8 cellular contexts compared by ENCODE assay signal in genomic region chr19:10961763-10962536, GRCh38. TPM values are rescaled to one million over a fixed set of nuclear protein-coding genes. Genes with fewer than 3 reads are reported as not detected.
A peak's percentile ranks its signal among the peaks of the same experiment; 100 is the strongest.
DNase-seq lines count a peak whose midpoint lies in the region; ATAC-seq and TF ChIP-seq lines count a peak whose summit lies in the region.

No MANE protein-coding gene starts in this region.

- H3K4me1 ChIP-seq in CD4-positive, alpha-beta memory T cell (ENCODE audit: insufficient read depth, low read length) = peaks cover 31% of the 10 kb centered on the region
- H3K4me1 ChIP-seq in Karpas-422 (ENCODE audit: low read length) (peaks cover 50% of the 10 kb centered on the region), body of pancreas (peaks cover 31% of the 10 kb centered on the region), mesendoderm (ENCODE audit: control insufficient read depth, low read depth, low read length) (no peaks in the 10 kb centered on the region)

- WGBS in body of pancreas, 2 donors = 30 to 32% methylated on average over 18 of the region's 18 CpGs
- no CpG with 5 or more reads among the region's 18 CpGs for WGBS in mesendoderm (ENCODE audit: extremely low coverage, insufficient coverage, low lambda C conversion rate)

- no peak overlapping the region for H2BK15ac ChIP-seq in mesendoderm (replicated peaks; ENCODE audit: low read depth)

- peak overlapping the region; percentile 73 for H2BK120ac ChIP-seq in mesendoderm (ENCODE audit: low read depth, low read length)

- peaks cover 6% of the 10 kb centered on the region for H3K79me1 ChIP-seq in mesendoderm (ENCODE audit: low read length)

- H2AK5ac ChIP-seq in mesendoderm (ENCODE audit: low read length) = peak overlapping the region; percentile 59

- H3K23ac ChIP-seq in mesendoderm (ENCODE audit: low read length) = peak overlapping the region; percentile 98

- intact Hi-C loops in CD4-positive, alpha-beta memory T cell (cut with micrococcal nuclease) = loop anchor here (2.0 to 5.0 kb wide), 2 partner anchors 35 to 129 kb away; partner anchors contain the start of genes TIMM29 and YIPF2
- intact Hi-C loops in body of pancreas (cut with DNase I) = no loop called here

- POLR2A ChIA-PET in CD4-positive, alpha-beta memory T cell (lab: Charles Lee; ENCODE audit: partially characterized antibody) = interaction anchor here (1.6 to 2.8 kb wide), 4 partner anchors 25 to 133 kb away, joined by 3 to 10 read pairs (median 8); partner anchors contain the start of gene TMED1

- TF ChIP-seq CTCF in body of pancreas (IDR thresholded peaks at IDR 0.05) = no peak

- peak overlapping the region; percentile 89 to 94 (median 92) for H3K4me3 Mint-ChIP-seq in CD4-positive, alpha-beta memory T cell

- H4K8ac ChIP-seq in mesendoderm (ENCODE audit: low read depth, low read length) = peak overlapping the region; percentile 43

- TF ChIP-seq POLR2A in body of pancreas (IDR thresholded peaks at IDR 0.05) = no peak

- H3K36me3 ChIP-seq in CD4-positive, alpha-beta memory T cell (ENCODE audit: insufficient read depth, low read length) = no peaks in the 10 kb centered on the region
- H3K36me3 ChIP-seq in Karpas-422 (ENCODE audit: insufficient read depth, low read length) = 0 out of 2 replicates have a peak, but pooled peaks cover 4% of the 10 kb centered on the region
- H3K36me3 ChIP-seq in body of pancreas (replicated peaks in 1 of 2; ENCODE audit: insufficient read depth in 1 of 2, low read depth in 2 of 2) = no peaks in the 10 kb centered on the region
- H3K36me3 ChIP-seq in mesendoderm (ENCODE audit: control insufficient read depth, insufficient read depth, low read length) = no peaks in the 10 kb centered on the region

- H3K27ac ChIP-seq in CD4-positive, alpha-beta memory T cell (ENCODE audit: low read depth, low read length) = peak overlapping the region; percentile 68
- peak overlapping the region; percentile 71 for H3K27ac ChIP-seq in Karpas-422 (ENCODE audit: low read length)
- peak overlapping the region; percentile 64 to 93 (median 86) for H3K27ac ChIP-seq in body of pancreas
- peak overlapping the region; percentile 95 for H3K27ac ChIP-seq in mesendoderm (ENCODE audit: low read depth, low read length)

- H3K4me3 ChIP-seq in CD4-positive, alpha-beta memory T cell (ENCODE audit: low read length in 2 of 2) = peak overlapping the region; percentile 14 to 53
- peak overlapping the region; percentile 89 for H3K4me3 ChIP-seq in Karpas-422 (ENCODE audit: low read length)
- peak overlapping the region; percentile 17 to 58 for H3K4me3 ChIP-seq in body of pancreas
- peak overlapping the region; percentile 99 for H3K4me3 ChIP-seq in mesendoderm (ENCODE audit: low read length)

- peak in 2 of 5 donors; percentile 6 to 17 for DNase-seq in CD4-positive, alpha-beta memory T cell
- DNase-seq in Karpas-422 = peak; percentile 69
- DNase-seq in body of pancreas = no peak
- peak; percentile 37 for DNase-seq in mesendoderm

- peak overlapping the region; percentile 56 for H4K5ac ChIP-seq in mesendoderm (ENCODE audit: low read length)

- no peaks in the 10 kb centered on the region for H3K27me3 ChIP-seq in CD4-positive, alpha-beta memory T cell (ENCODE audit: insufficient read depth, low read length)
- H3K27me3 ChIP-seq in Karpas-422 (ENCODE audit: low read length) (no peaks in the 10 kb centered on the region), body of pancreas (no peaks in the 10 kb centered on the region), mesendoderm (ENCODE audit: insufficient read depth, low read length, poor library complexity) (no peaks in the 10 kb centered on the region)

- H3K9me3 ChIP-seq in CD4-positive, alpha-beta memory T cell (ENCODE audit: control insufficient read depth in 1 of 2, low read length in 2 of 2) = no peaks in the 10 kb centered on the region
- no peaks in the 10 kb centered on the region for H3K9me3 ChIP-seq in Karpas-422 (ENCODE audit: low read length)
- no peaks in the 10 kb centered on the region for H3K9me3 ChIP-seq in body of pancreas

- CTCF ChIA-PET in CD4-positive, alpha-beta memory T cell (lab: Charles Lee; ENCODE audit: partially characterized antibody) = no interaction called here

- no peaks in the 10 kb centered on the region for H3K27me3 Mint-ChIP-seq in CD4-positive, alpha-beta memory T cell

- peak overlapping the region; percentile 99 for H3K56ac ChIP-seq in mesendoderm (ENCODE audit: low read length)

- no peak overlapping the region; the same call in 1 of the 2 replicates for H2AFZ ChIP-seq in Karpas-422 (ENCODE audit: low read length)

- peaks cover 26 to 56% (median 41%) of the 10 kb centered on the region in 4 donors for H3K4me1 Mint-ChIP-seq in CD4-positive, alpha-beta memory T cell

- peaks cover 58% of the 10 kb centered on the region for H3K79me2 ChIP-seq in Karpas-422 (ENCODE audit: low read length)
- peaks cover 55% of the 10 kb centered on the region for H3K79me2 ChIP-seq in mesendoderm (ENCODE audit: control insufficient read depth, insufficient read depth, low read length)

- peak overlapping the region; percentile 100 for H3K18ac ChIP-seq in mesendoderm (ENCODE audit: low read length)

- H3K4me2 ChIP-seq in Karpas-422 (ENCODE audit: low read depth, low read length, poor library complexity, severe bottlenecking) = peak overlapping the region; percentile 90
- H3K4me2 ChIP-seq in mesendoderm (ENCODE audit: low read length) = peak overlapping the region; percentile 27

- ATAC-seq in body of pancreas = no peak
- ATAC-seq in GM21526 (IDR thresholded peaks at IDR 0.05; ENCODE audit: low FRiP score, unreplicated experiment) = no peak
- no peak for ATAC-seq in HG03175 (IDR thresholded peaks at IDR 0.05; ENCODE audit: unreplicated experiment)
- no peak for ATAC-seq in HG03039 (IDR thresholded peaks at IDR 0.05; ENCODE audit: unreplicated experiment)
- no peak for ATAC-seq in GM19463 (IDR thresholded peaks at IDR 0.05; ENCODE audit: unreplicated experiment)

- H2BK5ac ChIP-seq in mesendoderm (ENCODE audit: low read length) = peak overlapping the region; percentile 76

- H3K27ac Mint-ChIP-seq in CD4-positive, alpha-beta memory T cell = peak overlapping the region; percentile 91 to 96 (median 93)

- H4K20me1 ChIP-seq in Karpas-422 (ENCODE audit: insufficient read depth, low read depth, low read length) = peaks cover 11% of the 10 kb centered on the region

- peak overlapping the region; percentile 96 for H3K9ac ChIP-seq in Karpas-422 (ENCODE audit: low read length)
- peak overlapping the region; percentile 99 for H3K9ac ChIP-seq in mesendoderm (ENCODE audit: low read length)

- H3K36me3 Mint-ChIP-seq in CD4-positive, alpha-beta memory T cell = peaks cover 3 to 9% of the 10 kb centered on the region in 2 donors

- no peaks in the 10 kb centered on the region for H3K9me2 ChIP-seq in Karpas-422 (replicated peaks; ENCODE audit: insufficient read depth, low read length)

- peaks cover 0 to 2% (median 0%) of the 10 kb centered on the region in 8 donors for H3K9me3 Mint-ChIP-seq in CD4-positive, alpha-beta memory T cell

- peak overlapping the region; percentile 93 for H3K4ac ChIP-seq in mesendoderm (ENCODE audit: low read depth, low read length)

RNA-seq across cellular contexts. Expression of gene SMARCA4, which starts 1.1 kb away (rescaled TPM):
- 100 to 1,000 TPM in 1 of 2 experiments, 10 to 100 TPM in 1; 94.2 to 118 TPM for total RNA-seq in CD4-positive, alpha-beta memory T cell
- 10 to 100 TPM in 1 of 2 donors, 1 to 10 TPM in 1; 2.1 to 42.0 TPM for polyA plus RNA-seq in CD4-positive, alpha-beta memory T cell
- total RNA-seq in Karpas-422 (2014; rRNA removed; shearing (Covaris generic); ENCODE audit: low replicate concordance) = 103 and 118 TPM in 2 replicates
- 100 to 1,000 TPM in 1 of 2 donors, 10 to 100 TPM in 1; 56.3 to 120 TPM for total RNA-seq in body of pancreas
- 173 TPM for polyA plus RNA-seq in mesendoderm (2013, experiment 1 of 2)
- polyA plus RNA-seq in mesendoderm (2013, experiment 2 of 2) = 171 TPM

RNA-seq across cellular contexts. Expression of gene TIMM29, which starts 33.3 kb away (rescaled TPM):
- 10 to 100 TPM; 39.6 to 40.9 TPM for total RNA-seq in CD4-positive, alpha-beta memory T cell
- 10 to 100 TPM; 17.7 to 34.6 TPM for polyA plus RNA-seq in CD4-positive, alpha-beta memory T cell
- 16.5 and 28.1 TPM in 2 replicates for total RNA-seq in Karpas-422 (2014; rRNA removed; shearing (Covaris generic); ENCODE audit: low replicate concordance)
- total RNA-seq in body of pancreas = 10 to 100 TPM; 26.5 to 34.6 TPM
- 21.2 TPM for polyA plus RNA-seq in mesendoderm (2013, experiment 1 of 2)
- polyA plus RNA-seq in mesendoderm (2013, experiment 2 of 2) = 20.8 TPM

RNA-seq across cellular contexts. Expression of gene YIPF2, which starts 33.5 kb away (rescaled TPM):
- 10 to 100 TPM; 29.6 TPM for total RNA-seq in CD4-positive, alpha-beta memory T cell
- 10 to 100 TPM; 12.2 to 14.0 TPM for polyA plus RNA-seq in CD4-positive, alpha-beta memory T cell
- total RNA-seq in Karpas-422 (2014; rRNA removed; shearing (Covaris generic); ENCODE audit: low replicate concordance) = 26.8 and 45.6 TPM in 2 replicates
- total RNA-seq in body of pancreas = 10 to 100 TPM; 52.7 to 55.3 TPM
- 32.3 TPM for polyA plus RNA-seq in mesendoderm (2013, experiment 1 of 2)
- polyA plus RNA-seq in mesendoderm (2013, experiment 2 of 2) = 31.3 TPM

Comparison
In these comparisons a context has a peak if more than half of its experiments do, and no peak if none do; other contexts are left out.
1. DNase-seq: peak in Karpas-422 (single experiment) and mesendoderm (single experiment); none in body of pancreas (0 of 4).
2. H3K4me3 ChIP-seq: peak in every context shown above with its lines; median percentile 99 in mesendoderm; 89 in Karpas-422; 38 in body of pancreas; 34 in CD4-positive, alpha-beta memory T cell.
3. Peak in every context shown above with its lines, with median percentiles within 50 percentile points of each other: H3K27ac ChIP-seq.